8 cellular contexts compared by ENCODE assay signal in genomic region chr17:81484195-81484979, GRCh38. TPM values are rescaled to one million over a fixed set of nuclear protein-coding genes. Genes with fewer than 3 reads are reported as not detected.
DNase-seq lines count a peak whose midpoint lies in the region; ATAC-seq and TF ChIP-seq lines count a peak whose summit lies in the region.

No MANE protein-coding gene starts in this region.

- ATAC-seq in GM19397 (IDR thresholded peaks at IDR 0.05; ENCODE audit: unreplicated experiment) = peak; percentile 48

- peak; percentile 96 to 100 (median 100) for TF ChIP-seq CTCF in esophagus squamous epithelium (IDR thresholded peaks at IDR 0.05)

- no peaks in the 10 kb centered on the region for H3K36me3 ChIP-seq in BLaER1 treated with 17β-estradiol and CSF1 and Interleukin-3, amounts not matched to agents 10 nM and 100 nM
- no peaks in the 10 kb centered on the region for H3K36me3 ChIP-seq in esophagus squamous epithelium

- H3K9ac ChIP-seq in BLaER1 treated with 17β-estradiol and CSF1 and Interleukin-3, amounts not matched to agents 10 nM and 100 nM = peak overlapping the region; percentile 39 to 79 (median 69); a peak in 21 of 22 replicates

- H4K20me1 ChIP-seq in BLaER1 treated with 17β-estradiol and CSF1 and Interleukin-3, amounts not matched to agents 10 nM and 100 nM = no peaks in the 10 kb centered on the region

- peaks cover 69 to 97% (median 95%) of the 10 kb centered on the region in 10 experiments for H3K4me1 ChIP-seq in BLaER1 treated with 17β-estradiol and CSF1 and Interleukin-3, amounts not matched to agents 10 nM and 100 nM
- H3K4me1 ChIP-seq in esophagus squamous epithelium = peaks cover 46 to 77% (median 47%) of the 10 kb centered on the region in 3 donors

- intact Hi-C loops in esophagus squamous epithelium (cut with DNase I) = loop anchor here (5.0 to 10.0 kb wide), 3 partner anchors 82 to 232 kb away; partner anchors contain the start of gene SLC38A10

- H3K4me2 ChIP-seq in BLaER1 treated with 17β-estradiol and CSF1 and Interleukin-3, amounts not matched to agents 10 nM and 100 nM = peak overlapping the region; percentile 87 to 100 (median 99)

- 0 to 21% methylated on average over 2 to 10 of the region's 60 CpGs for WGBS in esophagus squamous epithelium, 2 donors

- H3K27ac ChIP-seq in BLaER1 treated with 17β-estradiol and CSF1 and Interleukin-3, amounts not matched to agents 10 nM and 100 nM = peak overlapping the region in 8 of 11 experiments; percentile 58 to 81 (median 68); a peak in 16 of 22 replicates
- H3K27ac ChIP-seq in esophagus squamous epithelium = peak overlapping the region in 1 of 4 donors; percentile 5

- DNase-seq in HuH-7 (ENCODE audit: low spot score) = peak; percentile 90
- peak; percentile 89 for DNase-seq in OCI-M1 (lab: John Stamatoyannopoulos, UW)
- peak; percentile 92 for DNase-seq in activated T-cell treated with anti-CD3 and anti-CD28 coated beads, Interleukin-2, amount 50 U/mL, for 1 hour
- DNase-seq in esophagus squamous epithelium (lab: John Stamatoyannopoulos, UW) = peak; percentile 36
- DNase-seq in myocyte (ENCODE audit: low read depth) = peak; percentile 78
- peak; percentile 68 to 75 for DNase-seq in stimulated activated CD8-positive, alpha-beta memory T cell treated with anti-CD3 and anti-CD28 coated beads, Interleukin-7, amount 100 ng/mL, for 1 hour (ENCODE audit: low read depth in 2 of 2)

- peak in 1 of 4 donors; percentile 4 for TF ChIP-seq POLR2A in esophagus squamous epithelium (IDR thresholded peaks at IDR 0.05)

- H3K4me3 ChIP-seq in BLaER1 treated with 17β-estradiol and CSF1 and Interleukin-3, amounts not matched to agents 10 nM and 100 nM = peak overlapping the region; percentile 49 to 67 (median 59)
- H3K4me3 ChIP-seq in esophagus squamous epithelium = peak overlapping the region; percentile 21 to 68 (median 36)

- peaks cover 0 to 7% (median 0%) of the 10 kb centered on the region in 11 experiments; a peak in 2 of 22 replicates for H3K9me3 ChIP-seq in BLaER1 treated with 17β-estradiol and CSF1 and Interleukin-3, amounts not matched to agents 10 nM and 100 nM (replicated peaks in 1 of 11)
- H3K9me3 ChIP-seq in esophagus squamous epithelium = no peaks in the 10 kb centered on the region

- peaks cover 0 to 46% (median 0%) of the 10 kb centered on the region in 11 experiments; a peak in 7 of 22 replicates for H3K27me3 ChIP-seq in BLaER1 treated with 17β-estradiol and CSF1 and Interleukin-3, amounts not matched to agents 10 nM and 100 nM
- peaks cover 0 to 39% (median 0%) of the 10 kb centered on the region in 4 donors for H3K27me3 ChIP-seq in esophagus squamous epithelium

RNA-seq across cellular contexts. Expression of gene ACTG1, which starts 28.2 kb away (rescaled TPM):
- total RNA-seq in esophagus squamous epithelium (1,000 to 10,000 TPM; 3,349 to 6,664 (median 4,433) TPM), myocyte (1,458 and 1,934 TPM in 2 replicates)
- polyA plus RNA-seq in myocyte (2012) = 4,670 TPM

RNA-seq across cellular contexts. Expression of gene FSCN2, which starts 43.8 kb away (rescaled TPM):
- total RNA-seq in esophagus squamous epithelium (1 to 10 TPM in 3 of 4 donors, not detected in 1; 1.1 to 2.3 (median 1.8) TPM), myocyte (1.5 and 3.0 TPM in 2 replicates)
- 4.4 TPM for polyA plus RNA-seq in myocyte (2012)

Comparison
In these comparisons a context has a peak if more than half of its experiments do, and no peak if none do; other contexts are left out.
1. DNase-seq: peak in every context shown above with its lines; median percentile 92 in activated T-cell treated with anti-CD3 and anti-CD28 coated beads, Interleukin-2, amount 50 U/mL, for 1 hour; 90 in HuH-7; 89 in OCI-M1; 78 in myocyte; 72 in stimulated activated CD8-positive, alpha-beta memory T cell treated with anti-CD3 and anti-CD28 coated beads, Interleukin-7, amount 100 ng/mL, for 1 hour; 36 in esophagus squamous epithelium.